Comparison of ENCODE assay signal across 8 cellular contexts in the genomic region with DNA sequence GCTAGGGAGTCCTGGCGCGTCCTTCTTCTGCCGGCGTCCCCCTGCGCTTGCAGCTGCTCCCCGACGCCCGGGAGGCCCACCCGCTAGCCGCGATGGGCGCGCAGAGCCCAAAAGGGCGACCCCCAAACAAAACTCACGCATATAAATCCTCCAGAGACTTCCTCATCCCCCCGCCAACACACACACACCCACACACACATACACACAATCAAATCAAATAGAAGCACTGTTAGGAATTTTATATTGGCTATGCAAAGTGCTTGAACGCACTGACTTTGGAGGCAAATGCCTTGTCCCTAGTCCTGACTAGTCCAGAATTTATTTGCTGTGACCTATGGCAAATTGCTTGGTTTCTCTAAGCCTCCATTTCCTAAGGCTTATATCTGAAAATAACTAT. TPM values are rescaled to one million over a fixed set of nuclear protein-coding genes. Genes with fewer than 3 reads are reported as not detected.
DNase-seq lines count a peak whose midpoint lies in the region; ATAC-seq and TF ChIP-seq lines count a peak whose summit lies in the region.

No MANE protein-coding gene starts in this region.

- WGBS in liver = 3% methylated on average over 17 of the region's 17 CpGs

- POLR2A ChIA-PET in activated naive CD8-positive, alpha-beta T cell treated with anti-CD3 and anti-CD28 coated beads, Interleukin-2, amount 10 ng/mL, durations not matched to agents 7 days and 5 days (lab: Charles Lee) = no interaction called here

- ATAC-seq in activated naive CD8-positive, alpha-beta T cell treated with anti-CD3 and anti-CD28 coated beads, Interleukin-2, amount 10 ng/mL, durations not matched to agents 7 days and 5 days (ENCODE audit: low read depth) = no peak
- ATAC-seq in GM18511 (IDR thresholded peaks at IDR 0.05; ENCODE audit: unreplicated experiment) = no peak

- TF ChIP-seq CTCF in liver (IDR thresholded peaks at IDR 0.05; ENCODE audit: low read depth, low read length, missing input control) (no peak), type B pancreatic cell (conservative IDR thresholded peaks at IDR 0.05) (no peak)

- peaks cover 10% of the 10 kb centered on the region for H3K27me3 Mint-ChIP-seq in activated naive CD4-positive, alpha-beta T cell treated with anti-CD3 and anti-CD28 coated beads for 36 hours (ENCODE audit: low read depth)
- peaks cover 48% of the 10 kb centered on the region for H3K27me3 Mint-ChIP-seq in activated naive CD8-positive, alpha-beta T cell treated with anti-CD3 and anti-CD28 coated beads, Interleukin-2, amount 10 ng/mL, durations not matched to agents 7 days and 5 days
- H3K27me3 Mint-ChIP-seq in type B pancreatic cell = peaks cover 51% of the 10 kb centered on the region

- H3K27ac ChIP-seq in liver (ENCODE audit: low read depth in 1 of 2, low read length in 2 of 2) = peak overlapping the region in 1 of 2 donors; percentile 25

- H3K27ac Mint-ChIP-seq in activated naive CD4-positive, alpha-beta T cell treated with anti-CD3 and anti-CD28 coated beads for 36 hours = no peak overlapping the region
- H3K27ac Mint-ChIP-seq in activated naive CD8-positive, alpha-beta T cell treated with anti-CD3 and anti-CD28 coated beads, Interleukin-2, amount 10 ng/mL, durations not matched to agents 7 days and 5 days = no peak overlapping the region
- H3K27ac Mint-ChIP-seq in type B pancreatic cell = peak overlapping the region; percentile 72

- peaks cover 20% of the 10 kb centered on the region for H3K4me1 Mint-ChIP-seq in activated naive CD4-positive, alpha-beta T cell treated with anti-CD3 and anti-CD28 coated beads for 36 hours (ENCODE audit: low read depth)
- peaks cover 14% of the 10 kb centered on the region for H3K4me1 Mint-ChIP-seq in activated naive CD8-positive, alpha-beta T cell treated with anti-CD3 and anti-CD28 coated beads, Interleukin-2, amount 10 ng/mL, durations not matched to agents 7 days and 5 days
- H3K4me1 Mint-ChIP-seq in type B pancreatic cell (ENCODE audit: unreplicated experiment) = peaks cover 19% of the 10 kb centered on the region

- peak overlapping the region in 1 of 2 donors; percentile 26 for H3K9ac ChIP-seq in liver (ENCODE audit: low read depth in 1 of 2, low read length in 2 of 2)

- H3K9me3 Mint-ChIP-seq in activated naive CD4-positive, alpha-beta T cell treated with anti-CD3 and anti-CD28 coated beads for 36 hours = no peaks in the 10 kb centered on the region
- no peaks in the 10 kb centered on the region for H3K9me3 Mint-ChIP-seq in activated naive CD8-positive, alpha-beta T cell treated with anti-CD3 and anti-CD28 coated beads, Interleukin-2, amount 10 ng/mL, durations not matched to agents 7 days and 5 days
- H3K9me3 Mint-ChIP-seq in type B pancreatic cell = no peaks in the 10 kb centered on the region

- peak overlapping the region; percentile 90 for H3K4me3 Mint-ChIP-seq in activated naive CD4-positive, alpha-beta T cell treated with anti-CD3 and anti-CD28 coated beads for 36 hours
- peak overlapping the region; percentile 90 for H3K4me3 Mint-ChIP-seq in activated naive CD8-positive, alpha-beta T cell treated with anti-CD3 and anti-CD28 coated beads, Interleukin-2, amount 10 ng/mL, durations not matched to agents 7 days and 5 days
- H3K4me3 Mint-ChIP-seq in type B pancreatic cell = peak overlapping the region; percentile 98

- H3K4me3 ChIP-seq in liver (ENCODE audit: low read depth in 1 of 3, low read length in 3 of 3) = peak overlapping the region in 2 of 3 donors; percentile 78 to 87

- no peaks in the 10 kb centered on the region for H3K27me3 ChIP-seq in liver (ENCODE audit: control insufficient read depth in 4 of 4, insufficient read depth in 4 of 4, low read length in 3 of 4)

- DNase-seq in activated naive CD4-positive, alpha-beta T cell treated with anti-CD3 and anti-CD28 coated beads for 36 hours = no peak
- no peak for DNase-seq in activated naive CD4-positive, alpha-beta T cell treated with Interleukin-2 at 50 U/mL for 16 hours
- no peak for DNase-seq in activated naive CD8-positive, alpha-beta T cell treated with anti-CD3 and anti-CD28 coated beads, Interleukin-2, amount 10 ng/mL, durations not matched to agents 7 days and 5 days
- DNase-seq in type B pancreatic cell (ENCODE audit: extremely low spot score, unreplicated experiment) = no peak
- no peak for DNase-seq in stimulated activated CD4-positive, alpha-beta T cell treated with anti-CD3 and anti-CD28 coated beads, Interleukin-4, amount 100 ng/mL, for 1 hour
- no peak for DNase-seq in GF-D8 (lab: John Stamatoyannopoulos, UW)

- TF ChIP-seq RAD21 in liver (IDR thresholded peaks at IDR 0.05) = no peak

- CTCF ChIA-PET in activated naive CD4-positive, alpha-beta T cell treated with anti-CD3 and anti-CD28 coated beads for 36 hours (lab: Charles Lee) = interaction anchor here (1.1 to 4.1 kb wide), 5 partner anchors 11 to 1373 kb away, joined by 3 to 42 read pairs (median 7); partner anchors contain the start of gene LDAF1

- intact Hi-C loops in activated naive CD4-positive, alpha-beta T cell treated with anti-CD3 and anti-CD28 coated beads for 36 hours (cut with micrococcal nuclease) = loop anchor here (2.0 to 5.0 kb wide), 3 partner anchors 253 to 1070 kb away; partner anchors contain the start of genes CDR2, DCUN1D3 and LYRM1

- H3K9me3 ChIP-seq in liver (ENCODE audit: control insufficient read depth in 4 of 4, low read length in 3 of 4) = no peaks in the 10 kb centered on the region

- no peaks in the 10 kb centered on the region for H3K36me3 ChIP-seq in liver (ENCODE audit: control insufficient read depth in 4 of 4, insufficient read depth in 3 of 4, low read depth in 1 of 4, low read length in 3 of 4)

- peaks cover 0 to 17% (median 11%) of the 10 kb centered on the region in 4 donors for H3K4me1 ChIP-seq in liver (ENCODE audit: control insufficient read depth in 4 of 4, insufficient read depth in 4 of 4, low read length in 3 of 4)

- no peaks in the 10 kb centered on the region for H3K36me3 Mint-ChIP-seq in activated naive CD4-positive, alpha-beta T cell treated with anti-CD3 and anti-CD28 coated beads for 36 hours (ENCODE audit: low read depth)
- H3K36me3 Mint-ChIP-seq in activated naive CD8-positive, alpha-beta T cell treated with anti-CD3 and anti-CD28 coated beads, Interleukin-2, amount 10 ng/mL, durations not matched to agents 7 days and 5 days = no peaks in the 10 kb centered on the region
- H3K36me3 Mint-ChIP-seq in type B pancreatic cell = no peaks in the 10 kb centered on the region

TF ChIP-seq in liver, 16 proteins besides CTCF, POLR2A, EP300 and RAD21 (continues in another document):
- TF ChIP-seq RXRA (IDR thresholded peaks at IDR 0.05) (no peak), GABPA (IDR thresholded peaks at IDR 0.05 in 1 of 2, conservative IDR thresholded peaks at IDR 0.05 in 1 of 2) (no peak), EGR1 (IDR thresholded peaks at IDR 0.05; ENCODE audit: low read depth in 2 of 2) (no peak), MAX (IDR thresholded peaks at IDR 0.05) (no peak), TAF1 (conservative IDR thresholded peaks at IDR 0.05) (no peak), JUND (IDR thresholded peaks at IDR 0.05) (no peak), NR2F2 (IDR thresholded peaks at IDR 0.05) (no peak), FOXA1 (IDR thresholded peaks at IDR 0.05) (no peak), SP1 (IDR thresholded peaks at IDR 0.05) (no peak), HNF4A (conservative IDR thresholded peaks at IDR 0.05) (no peak), HNF4G (IDR thresholded peaks at IDR 0.05) (no peak), YY1 (IDR thresholded peaks at IDR 0.05) (no peak), FOXA2 (IDR thresholded peaks at IDR 0.05) (no peak)
- TF ChIP-seq, protein P1, sequence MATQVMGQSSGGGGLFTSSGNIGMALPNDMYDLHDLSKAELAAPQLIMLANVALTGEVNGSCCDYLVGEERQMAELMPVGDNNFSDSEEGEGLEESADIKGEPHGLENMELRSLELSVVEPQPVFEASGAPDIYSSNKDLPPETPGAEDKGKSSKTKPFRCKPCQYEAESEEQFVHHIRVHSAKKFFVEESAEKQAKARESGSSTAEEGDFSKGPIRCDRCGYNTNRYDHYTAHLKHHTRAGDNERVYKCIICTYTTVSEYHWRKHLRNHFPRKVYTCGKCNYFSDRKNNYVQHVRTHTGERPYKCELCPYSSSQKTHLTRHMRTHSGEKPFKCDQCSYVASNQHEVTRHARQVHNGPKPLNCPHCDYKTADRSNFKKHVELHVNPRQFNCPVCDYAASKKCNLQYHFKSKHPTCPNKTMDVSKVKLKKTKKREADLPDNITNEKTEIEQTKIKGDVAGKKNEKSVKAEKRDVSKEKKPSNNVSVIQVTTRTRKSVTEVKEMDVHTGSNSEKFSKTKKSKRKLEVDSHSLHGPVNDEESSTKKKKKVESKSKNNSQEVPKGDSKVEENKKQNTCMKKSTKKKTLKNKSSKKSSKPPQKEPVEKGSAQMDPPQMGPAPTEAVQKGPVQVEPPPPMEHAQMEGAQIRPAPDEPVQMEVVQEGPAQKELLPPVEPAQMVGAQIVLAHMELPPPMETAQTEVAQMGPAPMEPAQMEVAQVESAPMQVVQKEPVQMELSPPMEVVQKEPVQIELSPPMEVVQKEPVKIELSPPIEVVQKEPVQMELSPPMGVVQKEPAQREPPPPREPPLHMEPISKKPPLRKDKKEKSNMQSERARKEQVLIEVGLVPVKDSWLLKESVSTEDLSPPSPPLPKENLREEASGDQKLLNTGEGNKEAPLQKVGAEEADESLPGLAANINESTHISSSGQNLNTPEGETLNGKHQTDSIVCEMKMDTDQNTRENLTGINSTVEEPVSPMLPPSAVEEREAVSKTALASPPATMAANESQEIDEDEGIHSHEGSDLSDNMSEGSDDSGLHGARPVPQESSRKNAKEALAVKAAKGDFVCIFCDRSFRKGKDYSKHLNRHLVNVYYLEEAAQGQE (IDR thresholded peaks at IDR 0.05) = no peak
- TF ChIP-seq, protein P2, sequence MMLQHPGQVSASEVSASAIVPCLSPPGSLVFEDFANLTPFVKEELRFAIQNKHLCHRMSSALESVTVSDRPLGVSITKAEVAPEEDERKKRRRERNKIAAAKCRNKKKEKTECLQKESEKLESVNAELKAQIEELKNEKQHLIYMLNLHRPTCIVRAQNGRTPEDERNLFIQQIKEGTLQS (IDR thresholded peaks at IDR 0.05) = no peak

RNA-seq across cellular contexts. Expression of gene CRYM, which starts 23.8 kb away (rescaled TPM):
- total RNA-seq in activated naive CD4-positive, alpha-beta T cell treated with anti-CD3 and anti-CD28 coated beads for 36 hours = not detected
- not detected for total RNA-seq in activated naive CD8-positive, alpha-beta T cell treated with anti-CD3 and anti-CD28 coated beads, Interleukin-2, amount 10 ng/mL, durations not matched to agents 7 days and 5 days
- total RNA-seq in liver (1 to 10 TPM; 7.2 to 7.8 TPM), type B pancreatic cell (ENCODE audit: low replicate concordance) (3.7 and 9.4 TPM in 2 replicates)
- polyA plus RNA-seq in liver = 1 to 10 TPM; 2.3 to 6.8 TPM
